18 cellular contexts compared by ENCODE assay signal in genomic region chr7:131616487-131616886, GRCh38.
A peak's percentile ranks its signal among the peaks of the same experiment; 100 is the strongest.
DNase-seq lines count a peak whose midpoint lies in the region; ATAC-seq and TF ChIP-seq lines count a peak whose summit lies in the region.
"Had no signal": no experiment of that assay in that cellular context is flagged by ENCODE, and none has a peak within 500 bp of the region (broad histone marks: within the 10 kb centered on the region; RNA-seq: fewer than 3 reads in every experiment).

No MANE protein-coding gene starts in this region.

- no peak overlapping the region for H3K4me3 ChIP-seq in endodermal cell (ENCODE audit: low read length)
- H3K4me3 ChIP-seq in ascending aorta: no peak overlapping the region
- H3K4me3 ChIP-seq: GM23338 had no signal

- DNase-seq in T-helper 17 cell: no peak
- DNase-seq in endodermal cell: no peak
- no peak for DNase-seq in progenitor cell of endocrine pancreas (ENCODE audit: low spot score, unreplicated experiment)
- DNase-seq in hepatic stellate cell (ENCODE audit: low spot score): no peak
- no peak for DNase-seq in ascending aorta (ENCODE audit: low spot score in 2 of 2)
- DNase-seq: ACHN; BE2C; C1 segment of cervical spinal cord; CD4-positive, CD25-positive, alpha-beta regulatory T cell; CD8-positive, alpha-beta memory T cell; COR-L47; DMS153; DMS79; GDM1; H7 had no signal

- peaks cover 29% of the 10 kb centered on the region for H3K27me3 Mint-ChIP-seq in T-helper 17 cell
- H3K27me3 Mint-ChIP-seq in endodermal cell (ENCODE audit: insufficient read depth): peaks cover 6% of the 10 kb centered on the region
- H3K27me3 Mint-ChIP-seq in progenitor cell of endocrine pancreas: peaks cover 26% of the 10 kb centered on the region
- H3K27me3 Mint-ChIP-seq: CD4-positive, CD25-positive, alpha-beta regulatory T cell had no signal

- H3K9me3 ChIP-seq in T-helper 17 cell (ENCODE audit: control insufficient read depth, low read length, poor library complexity, severe bottlenecking) (no peaks in the 10 kb centered on the region), endodermal cell (ENCODE audit: control insufficient read depth, low read length) (no peaks in the 10 kb centered on the region), ascending aorta (no peaks in the 10 kb centered on the region)
- H3K9me3 ChIP-seq: BE2C had no signal

- H3K9me3 Mint-ChIP-seq in endodermal cell (no peaks in the 10 kb centered on the region), progenitor cell of endocrine pancreas (ENCODE audit: low read depth) (no peaks in the 10 kb centered on the region)
- H3K9me3 Mint-ChIP-seq: CD8-positive, alpha-beta memory T cell; GM23338 had no signal

- TF ChIP-seq CTCF in endodermal cell (conservative IDR thresholded peaks at IDR 0.05) (no peak), progenitor cell of endocrine pancreas (IDR thresholded peaks at IDR 0.05; ENCODE audit: unreplicated experiment) (no peak), ascending aorta (IDR thresholded peaks at IDR 0.05) (no peak)

- no peak overlapping the region for H3K9ac ChIP-seq in endodermal cell (ENCODE audit: extremely low read depth, low read length, poor library complexity, severe bottlenecking)

- H3K4me1 ChIP-seq in endodermal cell (ENCODE audit: control insufficient read depth, insufficient read depth, low read length) (peaks cover 25% of the 10 kb centered on the region), ascending aorta (no peaks in the 10 kb centered on the region)
- H3K4me1 ChIP-seq: BE2C had no signal

- WGBS in endodermal cell (ENCODE audit: insufficient coverage in 1 of 2, insufficient read length in 1 of 2), 2 experiments: 90 to 91% methylated on average over 2 of the region's 2 CpGs

- H3K27ac Mint-ChIP-seq in T-helper 17 cell: no peak overlapping the region
- H3K27ac Mint-ChIP-seq in endodermal cell: peak overlapping the region; percentile 23
- peak overlapping the region; percentile 19 for H3K27ac Mint-ChIP-seq in progenitor cell of endocrine pancreas
- H3K27ac Mint-ChIP-seq: CD4-positive, CD25-positive, alpha-beta regulatory T cell; CD8-positive, alpha-beta memory T cell; GM23338 had no signal

- intact Hi-C loops in ascending aorta (cut with DNase I): no loop called here

- peaks cover 2% of the 10 kb centered on the region for H3K36me3 Mint-ChIP-seq in T-helper 17 cell (ENCODE audit: low read depth)
- no peaks in the 10 kb centered on the region for H3K36me3 Mint-ChIP-seq in endodermal cell (ENCODE audit: low read depth)
- no peaks in the 10 kb centered on the region for H3K36me3 Mint-ChIP-seq in progenitor cell of endocrine pancreas (ENCODE audit: insufficient read depth)
- H3K36me3 Mint-ChIP-seq: CD4-positive, CD25-positive, alpha-beta regulatory T cell; CD8-positive, alpha-beta memory T cell had no signal

- no peak for ATAC-seq in T-helper 17 cell
- ATAC-seq in HG03025 (IDR thresholded peaks at IDR 0.05; ENCODE audit: low FRiP score, unreplicated experiment): no peak
- ATAC-seq: GM23338 had no signal

- H3K27me3 ChIP-seq in endodermal cell (ENCODE audit: control insufficient read depth, insufficient read depth, low read length, poor library complexity, severe bottlenecking) (no peaks in the 10 kb centered on the region), ascending aorta (no peaks in the 10 kb centered on the region)
- H3K27me3 ChIP-seq: BE2C had no signal

- H3K36me3 ChIP-seq in endodermal cell (ENCODE audit: control insufficient read depth, insufficient read depth, low read length): no peaks in the 10 kb centered on the region
- H3K36me3 ChIP-seq in ascending aorta: no peaks in the 10 kb centered on the region
- H3K36me3 ChIP-seq: BE2C had no signal

- H3K27ac ChIP-seq in endodermal cell (ENCODE audit: low read depth, low read length) (no peak overlapping the region), ascending aorta (no peak overlapping the region)
- H3K27ac ChIP-seq: HL-60 had no signal

- H3K4me1 Mint-ChIP-seq in T-helper 17 cell: peaks cover 13% of the 10 kb centered on the region
- H3K4me1 Mint-ChIP-seq in endodermal cell: peaks cover 52% of the 10 kb centered on the region
- H3K4me1 Mint-ChIP-seq in progenitor cell of endocrine pancreas (ENCODE audit: low read depth): no peaks in the 10 kb centered on the region
- H3K4me1 Mint-ChIP-seq: CD4-positive, CD25-positive, alpha-beta regulatory T cell; CD8-positive, alpha-beta memory T cell had no signal

- H3K4me3 Mint-ChIP-seq in T-helper 17 cell: peak overlapping the region; percentile 50
- H3K4me3 Mint-ChIP-seq in endodermal cell: no peak overlapping the region
- H3K4me3 Mint-ChIP-seq in progenitor cell of endocrine pancreas (ENCODE audit: low read depth): no peak overlapping the region
- H3K4me3 Mint-ChIP-seq: CD4-positive, CD25-positive, alpha-beta regulatory T cell; CD8-positive, alpha-beta memory T cell; GM23338 had no signal
